Comparison of ENCODE assay signal across 1 cellular context in the genomic region with DNA sequence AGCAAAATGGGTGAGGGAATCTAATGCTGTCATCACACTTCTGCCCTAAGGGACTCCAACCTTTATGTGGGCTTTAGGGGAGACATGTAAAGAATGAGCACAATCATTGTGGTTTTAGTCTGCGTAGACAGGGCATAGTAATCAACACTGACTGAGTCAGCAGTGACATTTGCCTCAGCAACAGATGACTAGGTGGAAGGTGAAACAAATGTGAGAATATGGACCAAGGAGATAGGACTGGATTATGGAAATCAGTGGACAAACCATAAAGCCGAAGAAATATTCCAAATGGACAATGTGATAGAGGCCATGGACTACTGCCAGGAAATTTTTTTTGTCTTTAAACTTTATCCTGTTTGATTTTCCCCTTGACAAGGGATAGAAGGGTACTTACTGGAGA.
TF ChIP-seq lines count a peak whose summit lies in the region.

No MANE protein-coding gene starts in this region.

TF ChIP-seq in GM23338, 12 proteins besides CTCF, POLR2A, EP300 and RAD21 (continued from another document):
- TF ChIP-seq, protein P1, sequence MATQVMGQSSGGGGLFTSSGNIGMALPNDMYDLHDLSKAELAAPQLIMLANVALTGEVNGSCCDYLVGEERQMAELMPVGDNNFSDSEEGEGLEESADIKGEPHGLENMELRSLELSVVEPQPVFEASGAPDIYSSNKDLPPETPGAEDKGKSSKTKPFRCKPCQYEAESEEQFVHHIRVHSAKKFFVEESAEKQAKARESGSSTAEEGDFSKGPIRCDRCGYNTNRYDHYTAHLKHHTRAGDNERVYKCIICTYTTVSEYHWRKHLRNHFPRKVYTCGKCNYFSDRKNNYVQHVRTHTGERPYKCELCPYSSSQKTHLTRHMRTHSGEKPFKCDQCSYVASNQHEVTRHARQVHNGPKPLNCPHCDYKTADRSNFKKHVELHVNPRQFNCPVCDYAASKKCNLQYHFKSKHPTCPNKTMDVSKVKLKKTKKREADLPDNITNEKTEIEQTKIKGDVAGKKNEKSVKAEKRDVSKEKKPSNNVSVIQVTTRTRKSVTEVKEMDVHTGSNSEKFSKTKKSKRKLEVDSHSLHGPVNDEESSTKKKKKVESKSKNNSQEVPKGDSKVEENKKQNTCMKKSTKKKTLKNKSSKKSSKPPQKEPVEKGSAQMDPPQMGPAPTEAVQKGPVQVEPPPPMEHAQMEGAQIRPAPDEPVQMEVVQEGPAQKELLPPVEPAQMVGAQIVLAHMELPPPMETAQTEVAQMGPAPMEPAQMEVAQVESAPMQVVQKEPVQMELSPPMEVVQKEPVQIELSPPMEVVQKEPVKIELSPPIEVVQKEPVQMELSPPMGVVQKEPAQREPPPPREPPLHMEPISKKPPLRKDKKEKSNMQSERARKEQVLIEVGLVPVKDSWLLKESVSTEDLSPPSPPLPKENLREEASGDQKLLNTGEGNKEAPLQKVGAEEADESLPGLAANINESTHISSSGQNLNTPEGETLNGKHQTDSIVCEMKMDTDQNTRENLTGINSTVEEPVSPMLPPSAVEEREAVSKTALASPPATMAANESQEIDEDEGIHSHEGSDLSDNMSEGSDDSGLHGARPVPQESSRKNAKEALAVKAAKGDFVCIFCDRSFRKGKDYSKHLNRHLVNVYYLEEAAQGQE (IDR thresholded peaks at IDR 0.05; ENCODE audit: unreplicated experiment): no peak
- TF ChIP-seq, protein P2, sequence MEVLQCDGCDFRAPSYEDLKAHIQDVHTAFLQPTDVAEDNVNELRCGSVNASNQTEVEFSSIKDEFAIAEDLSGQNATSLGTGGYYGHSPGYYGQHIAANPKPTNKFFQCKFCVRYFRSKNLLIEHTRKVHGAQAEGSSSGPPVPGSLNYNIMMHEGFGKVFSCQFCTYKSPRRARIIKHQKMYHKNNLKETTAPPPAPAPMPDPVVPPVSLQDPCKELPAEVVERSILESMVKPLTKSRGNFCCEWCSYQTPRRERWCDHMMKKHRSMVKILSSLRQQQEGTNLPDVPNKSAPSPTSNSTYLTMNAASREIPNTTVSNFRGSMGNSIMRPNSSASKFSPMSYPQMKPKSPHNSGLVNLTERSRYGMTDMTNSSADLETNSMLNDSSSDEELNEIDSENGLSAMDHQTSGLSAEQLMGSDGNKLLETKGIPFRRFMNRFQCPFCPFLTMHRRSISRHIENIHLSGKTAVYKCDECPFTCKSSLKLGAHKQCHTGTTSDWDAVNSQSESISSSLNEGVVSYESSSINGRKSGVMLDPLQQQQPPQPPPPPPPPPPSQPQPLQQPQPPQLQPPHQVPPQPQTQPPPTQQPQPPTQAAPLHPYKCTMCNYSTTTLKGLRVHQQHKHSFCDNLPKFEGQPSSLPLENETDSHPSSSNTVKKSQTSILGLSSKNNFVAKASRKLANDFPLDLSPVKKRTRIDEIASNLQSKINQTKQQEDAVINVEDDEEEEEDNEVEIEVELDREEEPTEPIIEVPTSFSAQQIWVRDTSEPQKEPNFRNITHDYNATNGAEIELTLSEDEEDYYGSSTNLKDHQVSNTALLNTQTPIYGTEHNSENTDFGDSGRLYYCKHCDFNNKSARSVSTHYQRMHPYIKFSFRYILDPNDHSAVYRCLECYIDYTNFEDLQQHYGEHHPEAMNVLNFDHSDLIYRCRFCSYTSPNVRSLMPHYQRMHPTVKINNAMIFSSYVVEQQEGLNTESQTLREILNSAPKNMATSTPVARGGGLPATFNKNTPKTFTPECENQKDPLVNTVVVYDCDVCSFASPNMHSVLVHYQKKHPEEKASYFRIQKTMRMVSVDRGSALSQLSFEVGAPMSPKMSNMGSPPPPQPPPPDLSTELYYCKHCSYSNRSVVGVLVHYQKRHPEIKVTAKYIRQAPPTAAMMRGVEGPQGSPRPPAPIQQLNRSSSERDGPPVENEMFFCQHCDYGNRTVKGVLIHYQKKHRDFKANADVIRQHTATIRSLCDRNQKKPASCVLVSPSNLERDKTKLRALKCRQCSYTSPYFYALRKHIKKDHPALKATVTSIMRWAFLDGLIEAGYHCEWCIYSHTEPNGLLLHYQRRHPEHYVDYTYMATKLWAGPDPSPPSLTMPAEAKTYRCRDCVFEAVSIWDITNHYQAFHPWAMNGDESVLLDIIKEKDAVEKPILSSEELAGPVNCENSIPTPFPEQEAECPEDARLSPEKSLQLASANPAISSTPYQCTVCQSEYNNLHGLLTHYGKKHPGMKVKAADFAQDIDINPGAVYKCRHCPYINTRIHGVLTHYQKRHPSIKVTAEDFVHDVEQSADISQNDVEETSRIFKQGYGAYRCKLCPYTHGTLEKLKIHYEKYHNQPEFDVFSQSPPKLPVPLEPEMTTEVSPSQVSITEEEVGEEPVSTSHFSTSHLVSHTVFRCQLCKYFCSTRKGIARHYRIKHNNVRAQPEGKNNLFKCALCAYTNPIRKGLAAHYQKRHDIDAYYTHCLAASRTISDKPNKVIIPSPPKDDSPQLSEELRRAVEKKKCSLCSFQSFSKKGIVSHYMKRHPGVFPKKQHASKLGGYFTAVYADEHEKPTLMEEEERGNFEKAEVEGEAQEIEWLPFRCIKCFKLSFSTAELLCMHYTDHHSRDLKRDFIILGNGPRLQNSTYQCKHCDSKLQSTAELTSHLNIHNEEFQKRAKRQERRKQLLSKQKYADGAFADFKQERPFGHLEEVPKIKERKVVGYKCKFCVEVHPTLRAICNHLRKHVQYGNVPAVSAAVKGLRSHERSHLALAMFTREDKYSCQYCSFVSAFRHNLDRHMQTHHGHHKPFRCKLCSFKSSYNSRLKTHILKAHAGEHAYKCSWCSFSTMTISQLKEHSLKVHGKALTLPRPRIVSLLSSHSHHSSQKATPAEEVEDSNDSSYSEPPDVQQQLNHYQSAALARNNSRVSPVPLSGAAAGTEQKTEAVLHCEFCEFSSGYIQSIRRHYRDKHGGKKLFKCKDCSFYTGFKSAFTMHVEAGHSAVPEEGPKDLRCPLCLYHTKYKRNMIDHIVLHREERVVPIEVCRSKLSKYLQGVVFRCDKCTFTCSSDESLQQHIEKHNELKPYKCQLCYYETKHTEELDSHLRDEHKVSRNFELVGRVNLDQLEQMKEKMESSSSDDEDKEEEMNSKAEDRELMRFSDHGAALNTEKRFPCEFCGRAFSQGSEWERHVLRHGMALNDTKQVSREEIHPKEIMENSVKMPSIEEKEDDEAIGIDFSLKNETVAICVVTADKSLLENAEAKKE (CRISPR knock-in tag; IDR thresholded peaks at IDR 0.05): no peak
- TF ChIP-seq EZH2 (IDR thresholded peaks at IDR 0.05; ENCODE audit: low read depth, unreplicated experiment) (no peak), ZNF331 (CRISPR knock-in tag; IDR thresholded peaks at IDR 0.05; ENCODE audit: low read depth) (no peak), POLR2AphosphoS5 (IDR thresholded peaks at IDR 0.05; ENCODE audit: low read depth) (no peak), STAT1 (IDR thresholded peaks at IDR 0.05; ENCODE audit: unreplicated experiment) (no peak)
TF ChIP-seq in GM23338: peak in this region for 0.
